Comparison of ENCODE assay signal across 1 cellular context in genomic region chr13:100674848-100675659, GRCh38.
TF ChIP-seq lines count a peak whose summit lies in the region.

No MANE protein-coding gene starts in this region.

TF ChIP-seq in HepG2, 621 proteins besides CTCF, POLR2A, EP300 and RAD21 (continued from another document and continues in another):
- no peak for TF ChIP-seq CERS6 (CRISPR knock-in tag; IDR thresholded peaks at IDR 0.05)
- no peak for TF ChIP-seq HNRNPK (IDR thresholded peaks at IDR 0.05; ENCODE audit: low read depth, low read length, poor library complexity, severe bottlenecking)
- peak; percentile 57; the same call in 1 of the 2 replicates for TF ChIP-seq DR1 (CRISPR knock-in tag; IDR thresholded peaks at IDR 0.05)
- TF ChIP-seq POGZ (CRISPR knock-in tag; IDR thresholded peaks at IDR 0.05): peak; percentile 95
- no peak for TF ChIP-seq HNF4A (CRISPR knock-in tag; IDR thresholded peaks at IDR 0.05)
- TF ChIP-seq TFE3 (CRISPR knock-in tag; IDR thresholded peaks at IDR 0.05): no peak
- no peak for TF ChIP-seq ZNF557 (CRISPR knock-in tag; IDR thresholded peaks at IDR 0.05)
- no peak for TF ChIP-seq GTF3A (CRISPR knock-in tag; conservative IDR thresholded peaks at IDR 0.05)
- peak; percentile 67; the same call in 1 of the 2 replicates for TF ChIP-seq HMGXB3 (CRISPR knock-in tag; IDR thresholded peaks at IDR 0.05; ENCODE audit: borderline replicate concordance)
- TF ChIP-seq LCORL (IDR thresholded peaks at IDR 0.05): no peak
- peak; percentile 60; the same call in 1 of the 2 replicates for TF ChIP-seq LCORL (CRISPR knock-in tag; IDR thresholded peaks at IDR 0.05)
- TF ChIP-seq FOXP4 (CRISPR knock-in tag; IDR thresholded peaks at IDR 0.05): 0 out of 2 replicates have a peak, but pooled peaks have one; percentile 11
- TF ChIP-seq HDAC2 (CRISPR knock-in tag; IDR thresholded peaks at IDR 0.05): peak; percentile 36; the same call in 1 of the 2 replicates
- no peak for TF ChIP-seq ZBTB7A (CRISPR knock-in tag; IDR thresholded peaks at IDR 0.05)
- TF ChIP-seq ZMAT3 (CRISPR knock-in tag; conservative IDR thresholded peaks at IDR 0.05): 0 out of 2 replicates have a peak, but pooled peaks have one; percentile 36
- peak; percentile 87 for TF ChIP-seq CREM (IDR thresholded peaks at IDR 0.05)
- peak; percentile 83 for TF ChIP-seq CREM (CRISPR knock-in tag; IDR thresholded peaks at IDR 0.05)
- peak; percentile 85 for TF ChIP-seq UBTF (CRISPR knock-in tag; IDR thresholded peaks at IDR 0.05)
- TF ChIP-seq ZNF574 (CRISPR knock-in tag; IDR thresholded peaks at IDR 0.05): peak; percentile 86
- TF ChIP-seq ZFP82 (CRISPR knock-in tag; IDR thresholded peaks at IDR 0.05; ENCODE audit: borderline replicate concordance): no peak
- no peak for TF ChIP-seq ZNF18 (CRISPR knock-in tag; IDR thresholded peaks at IDR 0.05; ENCODE audit: insufficient replicate concordance)
- TF ChIP-seq KLF6 (CRISPR knock-in tag; IDR thresholded peaks at IDR 0.05): no peak
- TF ChIP-seq ZNF407 (CRISPR knock-in tag; IDR thresholded peaks at IDR 0.05; ENCODE audit: not compliant biosample characterization): no peak
- no peak for TF ChIP-seq MYNN (CRISPR knock-in tag; IDR thresholded peaks at IDR 0.05; ENCODE audit: low read depth)
- TF ChIP-seq MLX (CRISPR knock-in tag; IDR thresholded peaks at IDR 0.05): no peak
- peak; percentile 92 for TF ChIP-seq ATF1 (CRISPR knock-in tag; IDR thresholded peaks at IDR 0.05)
- TF ChIP-seq ZBTB1 (CRISPR knock-in tag; IDR thresholded peaks at IDR 0.05; ENCODE audit: borderline replicate concordance): peak; percentile 28; the same call in 1 of the 2 replicates
- TF ChIP-seq RFXANK (CRISPR knock-in tag; IDR thresholded peaks at IDR 0.05): no peak
